1 cellular context compared by ENCODE assay signal in genomic region chr19:17996826-17997316, GRCh38.
TF ChIP-seq lines count a peak whose summit lies in the region.

No MANE protein-coding gene starts in this region.

TF ChIP-seq in HepG2, 621 proteins besides CTCF, POLR2A, EP300 and RAD21 (continued from another document and continues in another):
- TF ChIP-seq RERE (CRISPR knock-in tag; IDR thresholded peaks at IDR 0.05; ENCODE audit: low read depth): no peak
- no peak for TF ChIP-seq BHLHE40 (IDR thresholded peaks at IDR 0.05; ENCODE audit: low read length)
- no peak; the same call in 1 of the 2 replicates for TF ChIP-seq ZFY (CRISPR knock-in tag; IDR thresholded peaks at IDR 0.05)
- no peak for TF ChIP-seq ZNF205 (CRISPR knock-in tag; IDR thresholded peaks at IDR 0.05)
- TF ChIP-seq HNRNPK (IDR thresholded peaks at IDR 0.05; ENCODE audit: low read depth, low read length, poor library complexity, severe bottlenecking): no peak
- 0 out of 2 replicates have a peak, but pooled peaks have one; percentile 22 for TF ChIP-seq ZNF451 (CRISPR knock-in tag; IDR thresholded peaks at IDR 0.05)
- TF ChIP-seq ZKSCAN8 (CRISPR knock-in tag; IDR thresholded peaks at IDR 0.05; ENCODE audit: borderline replicate concordance): no peak
- TF ChIP-seq ZNF10 (CRISPR knock-in tag; IDR thresholded peaks at IDR 0.05; ENCODE audit: borderline replicate concordance, low read depth): no peak
- no peak for TF ChIP-seq LRRFIP1 (CRISPR knock-in tag; conservative IDR thresholded peaks at IDR 0.05)
- no peak for TF ChIP-seq GMEB1 (CRISPR knock-in tag; IDR thresholded peaks at IDR 0.05; ENCODE audit: borderline replicate concordance)
- TF ChIP-seq PHF5A (CRISPR knock-in tag; IDR thresholded peaks at IDR 0.05; ENCODE audit: low read depth, unreplicated experiment): no peak
- no peak for TF ChIP-seq ZBTB49 (CRISPR knock-in tag; IDR thresholded peaks at IDR 0.05; ENCODE audit: borderline replicate concordance)
- TF ChIP-seq ZSCAN21 (CRISPR knock-in tag; IDR thresholded peaks at IDR 0.05; ENCODE audit: borderline replicate concordance): peak; percentile 57; the same call in 1 of the 2 replicates
- no peak for TF ChIP-seq ERF (CRISPR knock-in tag; IDR thresholded peaks at IDR 0.05)
- TF ChIP-seq PTBP1 (IDR thresholded peaks at IDR 0.05; ENCODE audit: low read depth, low read length, poor library complexity, severe bottlenecking): no peak
- no peak for TF ChIP-seq HMG20B (CRISPR knock-in tag; conservative IDR thresholded peaks at IDR 0.05)
- peak; percentile 40; the same call in 1 of the 2 replicates for TF ChIP-seq ZNF768 (CRISPR knock-in tag; IDR thresholded peaks at IDR 0.05)
- TF ChIP-seq ZNF816 (CRISPR knock-in tag; IDR thresholded peaks at IDR 0.05; ENCODE audit: borderline replicate concordance): no peak
- no peak for TF ChIP-seq ZNF441 (CRISPR knock-in tag; IDR thresholded peaks at IDR 0.05; ENCODE audit: borderline replicate concordance)
- TF ChIP-seq TRIM22 (IDR thresholded peaks at IDR 0.05): no peak
- no peak for TF ChIP-seq ZSCAN31 (CRISPR knock-in tag; IDR thresholded peaks at IDR 0.05; ENCODE audit: low read depth)
- no peak for TF ChIP-seq ARHGAP35 (CRISPR knock-in tag; IDR thresholded peaks at IDR 0.05; ENCODE audit: borderline replicate concordance)
- TF ChIP-seq KIAA2018 (CRISPR knock-in tag; IDR thresholded peaks at IDR 0.05; ENCODE audit: borderline replicate concordance): no peak
- no peak; the same call in 1 of the 2 replicates for TF ChIP-seq ZNF609 (CRISPR knock-in tag; IDR thresholded peaks at IDR 0.05; ENCODE audit: borderline replicate concordance)
- TF ChIP-seq CBFB (CRISPR knock-in tag; IDR thresholded peaks at IDR 0.05): no peak
